Comparison of ENCODE assay signal across 8 cellular contexts in the genomic region with DNA sequence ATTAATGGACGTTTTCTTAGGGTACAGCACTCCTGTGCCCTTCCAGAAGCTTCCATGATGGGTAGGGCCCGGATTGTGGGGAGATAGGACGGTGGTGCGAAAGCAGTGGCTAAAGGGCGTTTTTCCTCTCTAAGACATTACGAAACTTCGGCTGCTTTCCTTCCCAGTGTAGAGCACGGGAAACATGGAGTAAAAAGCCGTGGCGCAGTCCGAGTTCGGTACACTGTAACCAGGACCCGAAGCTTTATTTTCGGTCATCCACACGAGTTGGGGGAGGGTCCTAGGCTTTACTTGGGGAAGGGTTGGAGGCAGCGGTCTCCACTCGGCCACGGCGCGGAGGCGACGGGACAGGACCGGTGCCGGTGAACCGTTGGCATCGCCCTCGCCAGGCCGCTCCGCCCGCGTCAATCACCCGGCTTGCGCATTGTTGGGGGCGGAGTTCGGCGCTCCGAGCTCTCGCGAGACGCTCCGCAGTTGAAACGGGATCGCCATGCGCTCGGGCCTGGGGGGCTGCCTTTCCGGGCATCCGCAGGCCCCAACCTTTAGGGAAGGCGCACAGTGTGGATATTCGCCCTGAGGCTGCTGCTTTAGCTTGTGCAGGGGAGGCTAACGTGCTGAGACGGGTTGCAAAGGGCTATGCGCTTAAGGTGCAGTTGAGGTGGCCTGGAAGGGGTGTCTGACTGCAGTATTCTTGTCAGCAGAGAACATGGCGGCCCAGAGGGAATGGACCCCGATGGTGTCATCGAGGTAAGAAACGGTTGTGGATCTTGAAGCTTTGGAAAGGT. TPM values are rescaled to one million over a fixed set of nuclear protein-coding genes. Genes with fewer than 3 reads are reported as not detected.
A peak's percentile ranks its signal among the peaks of the same experiment; 100 is the strongest.
DNase-seq lines count a peak whose midpoint lies in the region; ATAC-seq and TF ChIP-seq lines count a peak whose summit lies in the region.

No MANE protein-coding gene starts in this region.

- H3K9me3 Mint-ChIP-seq in endodermal cell = no peaks in the 10 kb centered on the region

- H3K36me3 Mint-ChIP-seq in endodermal cell (ENCODE audit: low read depth) = peaks cover 53% of the 10 kb centered on the region

- peaks cover 27% of the 10 kb centered on the region for H3K27me3 Mint-ChIP-seq in endodermal cell (ENCODE audit: insufficient read depth)

- DNase-seq in AG20443 (ENCODE audit: low spot score) (peak; percentile 91), NCI-H748 treated with DMSO at 0.1 percent for 48 hours (lab: John Stamatoyannopoulos, UW) (peak; percentile 4), endodermal cell (peak; percentile 84), mesenteric fat pad (ENCODE audit: low spot score) (peak; percentile 94)
- peak; percentile 49 for DNase-seq in activated CD8-positive, alpha-beta memory T cell treated with anti-CD3 and anti-CD28 coated beads, Interleukin-2, amount 50 U/mL, for 1 hour (ENCODE audit: extremely low read depth)
- peak; percentile 58 for DNase-seq in stimulated activated CD8-positive, alpha-beta memory T cell treated with anti-CD3 and anti-CD28 coated beads, Interleukin-15, amount 100 ng/mL, for 1 hour (ENCODE audit: low read depth)

- 0% methylated on average over 29 to 56 of the region's 56 CpGs for WGBS in endodermal cell (ENCODE audit: insufficient coverage in 1 of 2, insufficient read length in 1 of 2), 2 experiments

- ATAC-seq in GM19035 (IDR thresholded peaks at IDR 0.05; ENCODE audit: unreplicated experiment) (peak; percentile 59), HG03342 (IDR thresholded peaks at IDR 0.05; ENCODE audit: unreplicated experiment) (peak; percentile 69)

- H3K27ac Mint-ChIP-seq in endodermal cell = peak overlapping the region; percentile 99

- peaks cover 13% of the 10 kb centered on the region for H3K27me3 ChIP-seq in endodermal cell (ENCODE audit: control insufficient read depth, insufficient read depth, low read length, poor library complexity, severe bottlenecking)

- H3K36me3 ChIP-seq in endodermal cell (ENCODE audit: control insufficient read depth, insufficient read depth, low read length) = peaks cover 50% of the 10 kb centered on the region

- no peaks in the 10 kb centered on the region for H3K4me1 ChIP-seq in endodermal cell (ENCODE audit: control insufficient read depth, insufficient read depth, low read length)

- H3K9me3 ChIP-seq in endodermal cell (ENCODE audit: control insufficient read depth, low read length) = no peaks in the 10 kb centered on the region

- H3K27ac ChIP-seq in endodermal cell (ENCODE audit: low read depth, low read length) = peak overlapping the region; percentile 99

- peak overlapping the region; percentile 100 for H3K9ac ChIP-seq in endodermal cell (ENCODE audit: extremely low read depth, low read length, poor library complexity, severe bottlenecking)

- peaks cover 26% of the 10 kb centered on the region for H3K4me1 Mint-ChIP-seq in endodermal cell

- H3K4me3 Mint-ChIP-seq in endodermal cell = peak overlapping the region; percentile 99

- peak overlapping the region; percentile 94 for H3K4me3 ChIP-seq in endodermal cell (ENCODE audit: low read length)

- TF ChIP-seq CTCF in endodermal cell (conservative IDR thresholded peaks at IDR 0.05) = no peak

RNA-seq across cellular contexts. Expression of gene EIF4A2, which starts 0.5 kb away (rescaled TPM):
- total RNA-seq in endodermal cell (100 to 1,000 TPM; 329 TPM), mesenteric fat pad (237 TPM)
- polyA plus RNA-seq in endodermal cell (2013, experiment 1 of 2) = 599 TPM
- polyA plus RNA-seq in endodermal cell (2013, experiment 2 of 2) = 546 TPM

RNA-seq across cellular contexts. Expression of gene RFC4, which starts 22.4 kb away (rescaled TPM):
- total RNA-seq in endodermal cell (100 to 1,000 TPM in 1 of 2 donors, 10 to 100 TPM in 1; 57.6 to 111 TPM), mesenteric fat pad (6.4 TPM)
- polyA plus RNA-seq in endodermal cell (2013, experiment 1 of 2) = 105 TPM
- 92.0 TPM for polyA plus RNA-seq in endodermal cell (2013, experiment 2 of 2)

RNA-seq across cellular contexts. Expression of gene ADIPOQ, which starts 58.6 kb away (rescaled TPM):
- not detected for total RNA-seq in endodermal cell
- not detected for polyA plus RNA-seq in endodermal cell (2013, experiment 1 of 2)
- polyA plus RNA-seq in endodermal cell (2013, experiment 2 of 2) = not detected
- total RNA-seq in mesenteric fat pad = 1,676 TPM

Comparison
In these comparisons a context has a peak if more than half of its experiments do, and no peak if none do; other contexts are left out.
1. Peak in every context shown above with its lines: DNase-seq, ATAC-seq, H3K4me3 ChIP-seq and H3K27ac ChIP-seq.
2. DNase-seq: peak in every context shown above with its lines; median percentile 94 in mesenteric fat pad; 91 in AG20443; 84 in endodermal cell; 58 in stimulated activated CD8-positive, alpha-beta memory T cell treated with anti-CD3 and anti-CD28 coated beads, Interleukin-15, amount 100 ng/mL, for 1 hour; 49 in activated CD8-positive, alpha-beta memory T cell treated with anti-CD3 and anti-CD28 coated beads, Interleukin-2, amount 50 U/mL, for 1 hour; 4 in NCI-H748 treated with DMSO at 0.1 percent for 48 hours.
3. RNA of gene ADIPOQ, which starts 58.6 kb away (total RNA-seq): 1,676 TPM in mesenteric fat pad (single experiment); not detected in endodermal cell; every median in the first group is over 1,000 times any median in the second.